ENCODE assay signal across 9 cellular contexts in the genomic region with DNA sequence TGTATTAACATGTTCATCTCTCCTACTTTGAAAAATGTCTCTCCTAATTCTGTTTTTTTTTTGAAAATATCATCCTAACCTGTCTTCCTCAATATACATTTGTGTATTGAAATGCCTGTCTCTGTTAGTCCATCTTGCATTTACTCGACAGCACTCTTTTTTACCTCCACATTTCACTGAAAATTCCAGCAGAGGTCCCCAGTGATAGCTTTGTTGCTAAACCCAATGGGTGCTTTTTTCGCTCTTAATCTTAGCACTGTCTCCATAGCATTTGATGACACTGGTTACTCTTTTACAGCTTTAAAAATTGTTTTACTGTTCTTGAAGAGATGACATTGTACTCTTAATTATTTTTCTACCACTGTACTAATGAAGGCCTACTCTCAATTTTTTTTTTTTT. TPM values are rescaled to one million over a fixed set of nuclear protein-coding genes. Genes with fewer than 3 reads are reported as not detected.
DNase-seq lines count a peak whose midpoint lies in the region; ATAC-seq, FAIRE-seq and TF ChIP-seq lines count a peak whose summit lies in the region.
"Had no signal": no experiment of that assay in that cellular context is flagged by ENCODE, and none has a peak within 500 bp of the region (broad histone marks: within the 10 kb centered on the region; RNA-seq: fewer than 3 reads in every experiment).

No MANE protein-coding gene starts in this region.

- H3K27ac Mint-ChIP-seq in CD4-positive, CD25-positive, alpha-beta regulatory T cell, result no peak overlapping the region
- H3K27ac Mint-ChIP-seq: stimulated activated naive CD8-positive, alpha-beta T cell treated with anti-CD3 and anti-CD28 coated beads, Interleukin-15, Interleukin-2, amounts not matched to agents 100 ng/mL and 50 ng/mL, for 24 hours had no signal

- peaks cover 5% of the 10 kb centered on the region for H3K36me3 Mint-ChIP-seq in CD4-positive, CD25-positive, alpha-beta regulatory T cell

- H3K27me3 Mint-ChIP-seq in CD4-positive, CD25-positive, alpha-beta regulatory T cell, result no peaks in the 10 kb centered on the region
- H3K27me3 Mint-ChIP-seq: stimulated activated naive CD8-positive, alpha-beta T cell treated with anti-CD3 and anti-CD28 coated beads, Interleukin-15, Interleukin-2, amounts not matched to agents 100 ng/mL and 50 ng/mL, for 24 hours had no signal

- no peaks in the 10 kb centered on the region for H3K9me3 ChIP-seq in CD4-positive, CD25-positive, alpha-beta regulatory T cell (ENCODE audit: control insufficient read depth in 2 of 2, low read length in 2 of 2)
- H3K9me3 ChIP-seq in adrenal gland (replicated peaks in 1 of 3), result no peaks in the 10 kb centered on the region

- no peak overlapping the region for H3K27ac ChIP-seq in CD4-positive, CD25-positive, alpha-beta regulatory T cell (ENCODE audit: insufficient read depth, low read length, poor library complexity, severe bottlenecking)
- H3K27ac ChIP-seq in adrenal gland, result no peak overlapping the region

- 60 to 79% (median 73%) methylated on average over 2 of the region's 2 CpGs for WGBS in adrenal gland, 4 donors

- no peaks in the 10 kb centered on the region for H3K36me3 ChIP-seq in CD4-positive, CD25-positive, alpha-beta regulatory T cell (ENCODE audit: control insufficient read depth, insufficient read depth, low read length)
- H3K36me3 ChIP-seq in adrenal gland (replicated peaks in 1 of 2), result no peaks in the 10 kb centered on the region

- no peaks in the 10 kb centered on the region for H3K9me3 Mint-ChIP-seq in CD4-positive, CD25-positive, alpha-beta regulatory T cell
- H3K9me3 Mint-ChIP-seq: stimulated activated naive CD8-positive, alpha-beta T cell treated with anti-CD3 and anti-CD28 coated beads, Interleukin-15, Interleukin-2, amounts not matched to agents 100 ng/mL and 50 ng/mL, for 24 hours had no signal

- H3K4me1 ChIP-seq in CD4-positive, CD25-positive, alpha-beta regulatory T cell (ENCODE audit: control insufficient read depth, insufficient read depth, low read length, poor library complexity, severe bottlenecking), result peaks cover 4% of the 10 kb centered on the region
- peaks cover 0 to 40% of the 10 kb centered on the region in 2 donors for H3K4me1 ChIP-seq in adrenal gland (replicated peaks in 1 of 2)

- peaks cover 25 to 40% (median 33%) of the 10 kb centered on the region in 4 donors for H3K4me1 Mint-ChIP-seq in CD4-positive, CD25-positive, alpha-beta regulatory T cell

- no peak overlapping the region for H3K4me3 Mint-ChIP-seq in CD4-positive, CD25-positive, alpha-beta regulatory T cell
- H3K4me3 Mint-ChIP-seq: stimulated activated naive CD8-positive, alpha-beta T cell treated with anti-CD3 and anti-CD28 coated beads, Interleukin-15, Interleukin-2, amounts not matched to agents 100 ng/mL and 50 ng/mL, for 24 hours had no signal

- intact Hi-C loops in adrenal gland (cut with DNase I), result loop anchor here in 1 of 2 donors (5.0 kb wide), 1 partner anchor 140 kb away; no protein-coding TSS in a partner anchor

- TF ChIP-seq POLR2A in adrenal gland (IDR thresholded peaks at IDR 0.05), result no peak

- no peaks in the 10 kb centered on the region for H3K27me3 ChIP-seq in CD4-positive, CD25-positive, alpha-beta regulatory T cell (ENCODE audit: control insufficient read depth, insufficient read depth, low read length)
- H3K27me3 ChIP-seq in adrenal gland, result no peaks in the 10 kb centered on the region

- TF ChIP-seq CTCF in adrenal gland (IDR thresholded peaks at IDR 0.05), result peak in 5 of 6 experiments; percentile 36 to 61 (median 51)

- DNase-seq in CD4-positive, CD25-positive, alpha-beta regulatory T cell, result peak in 2 of 3 donors; percentile 8 to 32
- DNase-seq in HT-29 (ENCODE audit: low spot score) (peak; percentile 65), adrenal gland (no peak), left kidney (ENCODE audit: low read depth, low spot score) (peak; percentile 56), RCC 7860 (ENCODE audit: low spot score) (no peak), NCI-H510A (lab: John Stamatoyannopoulos, UW) (no peak), HuH-7.5 (ENCODE audit: low spot score) (no peak)

- peak overlapping the region; percentile 4 for H3K4me3 ChIP-seq in CD4-positive, CD25-positive, alpha-beta regulatory T cell (ENCODE audit: low read depth, low read length)
- no peak overlapping the region for H3K4me3 ChIP-seq in adrenal gland

- no peak for FAIRE-seq in RCC 7860 (lab: Jason Lieb, UNC)

- no peak for ATAC-seq in CD4-positive, CD25-positive, alpha-beta regulatory T cell (ENCODE audit: low read depth in 2 of 2)
- no peak for ATAC-seq in GM21825 (IDR thresholded peaks at IDR 0.05; ENCODE audit: unreplicated experiment)

RNA-seq across cellular contexts. Expression of gene OSBPL9, which starts 10.8 kb away (rescaled TPM):
- total RNA-seq in CD4-positive, CD25-positive, alpha-beta regulatory T cell, result 45.0 TPM
- polyA plus RNA-seq in CD4-positive, CD25-positive, alpha-beta regulatory T cell, result 10 to 100 TPM; 33.5 to 45.2 (median 38.4) TPM
- total RNA-seq in HT-29 (2014; rRNA removed; shearing (Covaris generic)), result 37.0 and 43.2 TPM in 2 replicates
- 100 to 1,000 TPM in 2 of 8 donors, 10 to 100 TPM in 6; 61.9 to 180 (median 87.3) TPM for total RNA-seq in adrenal gland
- polyA plus RNA-seq in adrenal gland, result 10 to 100 TPM; 70.4 to 99.5 (median 76.3) TPM

Comparison
In these comparisons a context has a peak if more than half of its experiments do, and no peak if none do; other contexts are left out.
1. DNase-seq: peak in CD4-positive, CD25-positive, alpha-beta regulatory T cell (2 of 3), HT-29 (single experiment) and left kidney (single experiment); none in adrenal gland (0 of 7), RCC 7860 (single experiment), NCI-H510A (single experiment) and HuH-7.5 (single experiment).